8 cellular contexts compared by ENCODE assay signal in the genomic region with DNA sequence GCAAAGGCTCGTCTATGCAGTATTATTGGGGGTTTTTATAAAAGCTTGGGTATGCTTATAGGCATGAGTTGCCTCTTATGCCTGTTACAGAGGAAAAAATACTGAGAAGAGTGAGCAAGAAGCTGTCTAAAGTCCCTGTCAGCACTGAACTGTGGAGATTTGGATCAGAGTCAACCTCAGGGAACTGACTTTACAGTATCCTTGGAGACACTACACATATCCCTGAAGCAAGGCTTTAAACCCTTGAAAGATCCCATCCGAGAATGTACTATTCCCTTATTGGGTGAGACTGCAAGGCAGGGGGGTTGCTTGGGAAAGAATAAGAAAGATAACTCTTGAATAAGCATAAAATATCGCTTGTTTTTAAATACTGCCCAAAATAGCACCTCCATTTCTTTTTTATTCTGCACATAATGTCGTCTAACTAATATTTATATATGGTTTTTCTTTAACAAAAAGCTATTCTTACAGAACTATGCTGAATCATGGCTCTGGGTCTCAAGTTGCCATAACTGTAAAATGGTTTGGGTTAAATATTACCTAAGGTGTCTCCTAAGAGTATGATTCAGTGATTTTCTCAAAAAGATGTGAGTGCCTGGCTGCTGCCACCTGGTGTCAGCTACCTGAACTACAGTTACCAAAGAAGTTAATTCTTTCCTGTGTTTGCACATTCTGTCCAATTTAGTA.
DNase-seq lines count a peak whose midpoint lies in the region; ATAC-seq and TF ChIP-seq lines count a peak whose summit lies in the region.

No MANE protein-coding gene starts in this region.

- WGBS in SK-N-SH (ENCODE audit: low lambda C conversion rate), result 58% methylated on average over 4 of the region's 4 CpGs
- 35% methylated on average over 4 of the region's 4 CpGs for WGBS in esophagus muscularis mucosa

- CTCF ChIA-PET in activated CD4-positive, alpha-beta T cell treated with anti-CD3 and anti-CD28 coated beads for 36 hours (lab: Charles Lee), result interaction anchor here (0.6 to 1.6 kb wide), 9 partner anchors 8 to 738 kb away, joined by 3 to 8 read pairs (median 4); no protein-coding TSS in a partner anchor
- CTCF ChIA-PET in SK-N-SH (lab: Yijun Ruan, JAX), result interaction anchor here (0.6 to 5.4 kb wide), 40 partner anchors 8 to 1324 kb away, joined by 3 to 61 read pairs (median 5); no protein-coding TSS in a partner anchor

- no peaks in the 10 kb centered on the region for H3K4me1 ChIP-seq in SK-N-SH (ENCODE audit: control insufficient read depth in 1 of 2, insufficient read depth in 2 of 2, low read depth in 1 of 2, low read length in 1 of 2)
- H3K4me1 ChIP-seq in esophagus muscularis mucosa, result peaks cover 0 to 19% (median 16%) of the 10 kb centered on the region in 4 donors

- H3K36me3 ChIP-seq in SK-N-SH (replicated peaks in 1 of 2; ENCODE audit: control insufficient read depth in 1 of 2, insufficient read depth in 2 of 2, low read length in 1 of 2) (no peaks in the 10 kb centered on the region), esophagus muscularis mucosa (no peaks in the 10 kb centered on the region)

- H3K27ac Mint-ChIP-seq in activated CD4-positive, alpha-beta T cell treated with anti-CD3 and anti-CD28 coated beads for 36 hours, result no peak overlapping the region
- H3K27ac Mint-ChIP-seq in effector memory CD8-positive, alpha-beta T cell, result no peak overlapping the region

- no peaks in the 10 kb centered on the region for H3K79me2 ChIP-seq in SK-N-SH (ENCODE audit: insufficient read depth)

- no peak overlapping the region for H3K4me3 Mint-ChIP-seq in activated CD4-positive, alpha-beta T cell treated with anti-CD3 and anti-CD28 coated beads for 36 hours
- H3K4me3 Mint-ChIP-seq in effector memory CD8-positive, alpha-beta T cell, result no peak overlapping the region

- H3K27ac ChIP-seq in SK-N-SH (ENCODE audit: low read depth in 2 of 2, low read length in 1 of 2) (no peak overlapping the region), esophagus muscularis mucosa (replicated peaks in 1 of 4) (peak overlapping the region; percentile 14 to 46 (median 45))

- no peaks in the 10 kb centered on the region for H3K9me2 ChIP-seq in SK-N-SH

- H3F3A ChIP-seq in SK-N-SH (replicated peaks; ENCODE audit: insufficient read depth), result no peaks in the 10 kb centered on the region

- TF ChIP-seq CTCF in SK-N-SH (IDR thresholded peaks at IDR 0.05) (peak; percentile 90), esophagus muscularis mucosa (IDR thresholded peaks at IDR 0.05) (peak; percentile 75 to 93 (median 93)), omental fat pad (IDR thresholded peaks at IDR 0.05) (peak in 2 of 3 donors; percentile 10 to 64)

- no peak overlapping the region for H3K4me2 ChIP-seq in SK-N-SH

- H3K36me3 Mint-ChIP-seq in activated CD4-positive, alpha-beta T cell treated with anti-CD3 and anti-CD28 coated beads for 36 hours (ENCODE audit: low read depth), result no peaks in the 10 kb centered on the region
- no peaks in the 10 kb centered on the region for H3K36me3 Mint-ChIP-seq in effector memory CD8-positive, alpha-beta T cell (ENCODE audit: insufficient read depth)

- H3K9ac ChIP-seq in SK-N-SH, result no peak overlapping the region

- no peaks in the 10 kb centered on the region for H3K27me3 Mint-ChIP-seq in activated CD4-positive, alpha-beta T cell treated with anti-CD3 and anti-CD28 coated beads for 36 hours
- no peaks in the 10 kb centered on the region for H3K27me3 Mint-ChIP-seq in effector memory CD8-positive, alpha-beta T cell

- peaks cover 6% of the 10 kb centered on the region for H3K9me3 Mint-ChIP-seq in activated CD4-positive, alpha-beta T cell treated with anti-CD3 and anti-CD28 coated beads for 36 hours (ENCODE audit: low read depth)
- peaks cover 0 to 4% of the 10 kb centered on the region in 2 donors for H3K9me3 Mint-ChIP-seq in effector memory CD8-positive, alpha-beta T cell

- no peaks in the 10 kb centered on the region for H3K4me1 Mint-ChIP-seq in activated CD4-positive, alpha-beta T cell treated with anti-CD3 and anti-CD28 coated beads for 36 hours
- no peaks in the 10 kb centered on the region for H3K4me1 Mint-ChIP-seq in effector memory CD8-positive, alpha-beta T cell (ENCODE audit: low read depth in 2 of 2)

- TF ChIP-seq POLR2A in esophagus muscularis mucosa (IDR thresholded peaks at IDR 0.05; ENCODE audit: low read depth), result no peak

- H2AFZ ChIP-seq in SK-N-SH (ENCODE audit: low read depth), result no peak overlapping the region

- no peak for TF ChIP-seq EP300 in SK-N-SH (IDR thresholded peaks at IDR 0.05; ENCODE audit: borderline replicate concordance in 1 of 2, low read depth in 1 of 2, low read length in 1 of 2)
- no peak for TF ChIP-seq EP300 in esophagus muscularis mucosa (IDR thresholded peaks at IDR 0.05)

- no peak overlapping the region; a peak in 1 of 4 replicates for H3K4me3 ChIP-seq in SK-N-SH (ENCODE audit: low read depth in 2 of 2, low read length in 1 of 2)
- H3K4me3 ChIP-seq in esophagus muscularis mucosa, result peak overlapping the region in 2 of 4 donors; percentile 13 to 19

- DNase-seq in activated CD4-positive, alpha-beta T cell treated with anti-CD3 and anti-CD28 coated beads for 36 hours, result peak; percentile 54
- DNase-seq in activated CD4-positive, alpha-beta T cell treated with anti-CD3 and anti-CD28 coated beads for 1 hour, result no peak
- DNase-seq in SK-N-SH, result peak; percentile 16
- no peak for DNase-seq in esophagus muscularis mucosa (ENCODE audit: extremely low spot score)
- no peak for DNase-seq in omental fat pad (ENCODE audit: low spot score)
- DNase-seq in effector memory CD8-positive, alpha-beta T cell, result no peak

- ATAC-seq in activated CD4-positive, alpha-beta T cell treated with anti-CD3 and anti-CD28 coated beads for 36 hours, result no peak
- ATAC-seq in GM21390 (IDR thresholded peaks at IDR 0.05; ENCODE audit: unreplicated experiment), result peak; percentile 85
- peak; percentile 79 for ATAC-seq in HG03565 (IDR thresholded peaks at IDR 0.05; ENCODE audit: unreplicated experiment)
- peak; percentile 66 for ATAC-seq in omental fat pad (ENCODE audit: low FRiP score)
- ATAC-seq in effector memory CD8-positive, alpha-beta T cell (replicated peaks), result no peak

- POLR2A ChIA-PET in activated CD4-positive, alpha-beta T cell treated with anti-CD3 and anti-CD28 coated beads for 36 hours (lab: Charles Lee), result no interaction called here
- POLR2A ChIA-PET in SK-N-SH (lab: Yijun Ruan, JAX), result no interaction called here

- intact Hi-C loops in activated CD4-positive, alpha-beta T cell treated with anti-CD3 and anti-CD28 coated beads for 36 hours (cut with DNase I, micrococcal nuclease), result loop anchor here (1.0 to 10.0 kb wide), 3 partner anchors 180 to 736 kb away; no protein-coding TSS in a partner anchor
- intact Hi-C loops in esophagus muscularis mucosa (cut with DNase I), result loop anchor here (5.0 kb wide), 1 partner anchor 737 kb away; no protein-coding TSS in a partner anchor

- no peaks in the 10 kb centered on the region for H4K20me1 ChIP-seq in SK-N-SH (ENCODE audit: insufficient read depth)

- peak; percentile 74 for TF ChIP-seq RAD21 in SK-N-SH (IDR thresholded peaks at IDR 0.05; ENCODE audit: low read length)

- H3K9me3 ChIP-seq in SK-N-SH (no peaks in the 10 kb centered on the region), esophagus muscularis mucosa (no peaks in the 10 kb centered on the region)

- no peaks in the 10 kb centered on the region for H3K27me3 ChIP-seq in SK-N-SH (ENCODE audit: insufficient read depth)
- no peaks in the 10 kb centered on the region for H3K27me3 ChIP-seq in esophagus muscularis mucosa

TF ChIP-seq in SK-N-SH, 30 proteins besides CTCF, POLR2A, EP300 and RAD21:
- TF ChIP-seq ELF1 (IDR thresholded peaks at IDR 0.05) (no peak), SMC3 (IDR thresholded peaks at IDR 0.05; ENCODE audit: low read depth, low read length) (peak; percentile 74), MEF2A (IDR thresholded peaks at IDR 0.05; ENCODE audit: borderline replicate concordance, low read depth) (no peak), RCOR1 (IDR thresholded peaks at IDR 0.05; ENCODE audit: low read length) (0 out of 2 replicates have a peak, but pooled peaks have one; percentile 9)

Comparison
In these comparisons a context has a peak if more than half of its experiments do, and no peak if none do; other contexts are left out.
1. DNase-seq: peak in activated CD4-positive, alpha-beta T cell treated with anti-CD3 and anti-CD28 coated beads for 36 hours (single experiment) and SK-N-SH (single experiment); none in activated CD4-positive, alpha-beta T cell treated with anti-CD3 and anti-CD28 coated beads for 1 hour (single experiment), esophagus muscularis mucosa (single experiment), omental fat pad (single experiment) and effector memory CD8-positive, alpha-beta T cell (0 of 3).
2. ATAC-seq: peak in GM21390 (single experiment), HG03565 (single experiment) and omental fat pad (single experiment); none in activated CD4-positive, alpha-beta T cell treated with anti-CD3 and anti-CD28 coated beads for 36 hours (single experiment) and effector memory CD8-positive, alpha-beta T cell (single experiment).
3. H3K27ac ChIP-seq: peak in esophagus muscularis mucosa (4 of 4); none in SK-N-SH (0 of 2).
4. CTCF ChIP-seq: peak in every context shown above with its lines; median percentile 93 in esophagus muscularis mucosa; 90 in SK-N-SH; 37 in omental fat pad.